In genomic region chr1:205172729-205173366, GRCh38 we compare ENCODE assay signal across 10 cellular contexts. TPM values are rescaled to one million over a fixed set of nuclear protein-coding genes. Genes with fewer than 3 reads are reported as not detected.
DNase-seq lines count a peak whose midpoint lies in the region; ATAC-seq and TF ChIP-seq lines count a peak whose summit lies in the region.
"Had no signal": no experiment of that assay in that cellular context is flagged by ENCODE, and none has a peak within 500 bp of the region (broad histone marks: within the 10 kb centered on the region; RNA-seq: fewer than 3 reads in every experiment).

No MANE protein-coding gene starts in this region.

- H3K27me3 ChIP-seq in brain microvascular endothelial cell (replicated peaks) (no peaks in the 10 kb centered on the region), colonic mucosa (no peaks in the 10 kb centered on the region)

- intact Hi-C loops in colonic mucosa (cut with DNase I): no loop called here

- TF ChIP-seq CTCF in brain microvascular endothelial cell (IDR thresholded peaks at IDR 0.05; ENCODE audit: low read depth, low read length, missing control alignments) (no peak), colonic mucosa (IDR thresholded peaks at IDR 0.05) (no peak)

- in situ Hi-C loops in Caki2 (cut with HindIII; ENCODE audit: low pct_unique_long_range_greater_than_20kb, low sequenced_read_pairs) (no loop called here), brain microvascular endothelial cell (cut with HindIII; ENCODE audit: low pct_ligation_motif_present, low sequenced_read_pairs) (no loop called here)

- no peak for ATAC-seq in GM21526 (IDR thresholded peaks at IDR 0.05; ENCODE audit: low FRiP score, unreplicated experiment)

- H3K27ac ChIP-seq in brain microvascular endothelial cell (peak overlapping the region; percentile 74), colonic mucosa (no peak overlapping the region)

- DNase-seq in Caki2 (ENCODE audit: low read depth): peak; percentile 91
- peak; percentile 97 for DNase-seq in NCI-H226
- DNase-seq in brain microvascular endothelial cell: peak; percentile 94
- peak; percentile 96 for DNase-seq in non-pigmented ciliary epithelial cell (ENCODE audit: low read depth)
- no peak for DNase-seq in colonic mucosa
- no peak for DNase-seq in stimulated activated CD4-positive, alpha-beta T cell treated with anti-CD3 and anti-CD28 coated beads, Interleukin-4, amount 100 ng/mL, for 1 hour
- no peak for DNase-seq in activated CD4-positive, alpha-beta T cell treated with anti-CD3 and anti-CD28 coated beads for 1 hour
- DNase-seq: activated CD4-positive, alpha-beta T cell treated with anti-CD3 and anti-CD28 coated beads for 4 hours; stimulated activated CD4-positive, alpha-beta T cell treated with anti-CD3 and anti-CD28 coated beads, Interleukin-1b, Interleukin-23, amount 100 ng/mL, for 48 hours had no signal

- no peaks in the 10 kb centered on the region for H3K4me1 ChIP-seq in colonic mucosa

- H3K36me3 ChIP-seq in brain microvascular endothelial cell (replicated peaks) (peaks cover 4% of the 10 kb centered on the region), colonic mucosa (no peaks in the 10 kb centered on the region)

- H3K4me3 ChIP-seq in brain microvascular endothelial cell (ENCODE audit: low read depth, low read length) (no peak overlapping the region), colonic mucosa (no peak overlapping the region)

- H3K9ac ChIP-seq in colonic mucosa (ENCODE audit: low read depth in 2 of 2, low read length in 2 of 2): no peak overlapping the region

- no peaks in the 10 kb centered on the region for H3K9me3 ChIP-seq in colonic mucosa

RNA-seq across cellular contexts. Expression of gene DSTYK, which starts 38.7 kb away (rescaled TPM):
- 7.2 and 11.1 TPM in 2 replicates for total RNA-seq in Caki2 (2014; rRNA removed; shearing (Covaris generic); ENCODE audit: low replicate concordance)
- total RNA-seq in colonic mucosa: 1 to 10 TPM; 4.5 to 5.7 TPM

RNA-seq across cellular contexts. Expression of gene RBBP5, which starts 51.1 kb away (rescaled TPM):
- 30.4 and 31.1 TPM in 2 replicates for total RNA-seq in Caki2 (2014; rRNA removed; shearing (Covaris generic); ENCODE audit: low replicate concordance)
- 10 to 100 TPM; 15.1 to 17.8 TPM for total RNA-seq in colonic mucosa

RNA-seq across cellular contexts. Expression of gene TMCC2, which starts 54.9 kb away (rescaled TPM):
- total RNA-seq in Caki2 (2014; rRNA removed; shearing (Covaris generic); ENCODE audit: low replicate concordance): 7.7 and 9.3 TPM in 2 replicates
- under 1 TPM; 0.25 to 0.88 TPM for total RNA-seq in colonic mucosa

Comparison
In these comparisons a context has a peak if more than half of its experiments do, and no peak if none do; other contexts are left out.
1. DNase-seq: peak in Caki2 (single experiment), NCI-H226 (single experiment), brain microvascular endothelial cell (single experiment) and non-pigmented ciliary epithelial cell (single experiment); none in colonic mucosa (single experiment), stimulated activated CD4-positive, alpha-beta T cell treated with anti-CD3 and anti-CD28 coated beads, Interleukin-4, amount 100 ng/mL, for 1 hour (single experiment) and activated CD4-positive, alpha-beta T cell treated with anti-CD3 and anti-CD28 coated beads for 1 hour (single experiment).